15 cellular contexts compared by ENCODE assay signal in the genomic region with DNA sequence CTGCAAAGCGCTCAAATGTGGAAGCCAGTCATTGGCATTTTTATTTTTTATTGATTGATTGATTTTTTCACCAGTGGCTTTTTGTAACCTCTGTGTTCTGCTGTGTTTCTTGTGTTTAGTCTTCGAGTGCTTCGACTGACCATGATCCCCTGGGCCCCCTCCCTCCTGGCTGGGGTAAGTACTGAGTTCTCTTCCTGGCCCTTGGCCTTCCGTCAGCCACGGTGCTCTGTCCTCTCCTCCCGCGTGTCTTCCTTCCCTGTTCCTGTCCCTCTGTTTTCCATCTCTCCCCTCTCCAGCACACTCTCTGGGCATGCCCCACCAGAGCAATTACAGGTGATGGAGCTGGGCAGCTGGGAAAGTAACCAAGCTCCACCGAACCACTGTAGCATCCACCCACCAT. TPM values are rescaled to one million over a fixed set of nuclear protein-coding genes. Genes with fewer than 3 reads are reported as not detected.
DNase-seq lines count a peak whose midpoint lies in the region; ATAC-seq and TF ChIP-seq lines count a peak whose summit lies in the region.
"Had no signal": no experiment of that assay in that cellular context is flagged by ENCODE, and none has a peak within 500 bp of the region (broad histone marks: within the 10 kb centered on the region; RNA-seq: fewer than 3 reads in every experiment).

No MANE protein-coding gene starts in this region.

- peaks cover 42% of the 10 kb centered on the region for H3K4me1 Mint-ChIP-seq in glutamatergic neuron (ENCODE audit: low read depth, unreplicated experiment)

- peak overlapping the region; percentile 10 for H3K4me3 Mint-ChIP-seq in glutamatergic neuron (ENCODE audit: unreplicated experiment)

- no peak overlapping the region for H3K4ac ChIP-seq in trophoblast cell (ENCODE audit: low read depth, low read length)

- peak overlapping the region; percentile 40 for H4K91ac ChIP-seq in trophoblast cell (ENCODE audit: low read depth, low read length)

- H3K9me3 ChIP-seq in heart left ventricle = no peaks in the 10 kb centered on the region
- no peaks in the 10 kb centered on the region for H3K9me3 ChIP-seq in trophoblast cell (ENCODE audit: insufficient read depth, low read depth, low read length)
- H3K9me3 ChIP-seq in aorta (ENCODE audit: control insufficient read depth, low read length) = no peaks in the 10 kb centered on the region
- H3K9me3 ChIP-seq in MM.1S (replicated peaks; ENCODE audit: insufficient read depth, low read length) = no peaks in the 10 kb centered on the region
- H3K9me3 ChIP-seq: SJCRH30 had no signal

- H3K14ac ChIP-seq in trophoblast cell (ENCODE audit: low read length) = peak overlapping the region; percentile 37

- H3K79me2 ChIP-seq in trophoblast cell (ENCODE audit: control insufficient read depth, insufficient read depth, low read length, poor library complexity) (no peaks in the 10 kb centered on the region), MM.1S (ENCODE audit: low read length) (no peaks in the 10 kb centered on the region)

- intact Hi-C loops in heart left ventricle (cut with DNase I) (loop anchor here in 3 of 10 donors (5.0 to 10.0 kb wide), 3 partner anchors 61 to 128 kb away; no protein-coding TSS in a partner anchor), Right ventricle myocardium superior (cut with DNase I) (loop anchor here (10.0 kb wide), 1 partner anchor 61 kb away; no protein-coding TSS in a partner anchor), aorta (cut with DNase I) (loop anchor here (2.0 to 5.0 kb wide), 2 partner anchors 65 to 78 kb away; no protein-coding TSS in a partner anchor)

- no peaks in the 10 kb centered on the region for H3F3A ChIP-seq in MM.1S (ENCODE audit: insufficient read depth, low read length)

- no peak overlapping the region for H2BK5ac ChIP-seq in trophoblast cell (ENCODE audit: low read depth, low read length, poor library complexity)

- peak overlapping the region; percentile 34 for H2BK12ac ChIP-seq in trophoblast cell (ENCODE audit: low read length)

- peak overlapping the region in 11 of 12 donors; percentile 4 to 61 (median 46) for H3K4me3 ChIP-seq in heart left ventricle
- no peak overlapping the region for H3K4me3 ChIP-seq in trophoblast cell (ENCODE audit: low read depth, low read length)
- H3K4me3 ChIP-seq in aorta (ENCODE audit: low read length in 2 of 2) = peak overlapping the region; percentile 89 to 92
- H3K4me3 ChIP-seq in MM.1S (ENCODE audit: low read length) = no peak overlapping the region
- H3K4me3 ChIP-seq: SJCRH30 had no signal

- no peak overlapping the region for H3K18ac ChIP-seq in trophoblast cell (ENCODE audit: low read length)

- H2AFZ ChIP-seq in trophoblast cell (ENCODE audit: insufficient read depth, low read length, poor library complexity) (no peak overlapping the region), MM.1S (ENCODE audit: low read length) (no peak overlapping the region)

- H2AK5ac ChIP-seq in trophoblast cell (ENCODE audit: low read length) = no peak overlapping the region

- H3K36me3 ChIP-seq in heart left ventricle (peaks cover 0 to 43% (median 10%) of the 10 kb centered on the region in 9 donors), trophoblast cell (ENCODE audit: control insufficient read depth in 1 of 2, insufficient read depth in 2 of 2, low read length in 2 of 2) (peaks cover 2% of the 10 kb centered on the region in 2 experiments), aorta (ENCODE audit: control insufficient read depth in 1 of 2, insufficient read depth in 2 of 2, low read length in 1 of 2) (no peaks in the 10 kb centered on the region), MM.1S (replicated peaks; ENCODE audit: insufficient read depth, low read length) (no peaks in the 10 kb centered on the region)
- H3K36me3 ChIP-seq: SJCRH30 had no signal

- H3K79me1 ChIP-seq in trophoblast cell (ENCODE audit: low read length) = peaks cover 2% of the 10 kb centered on the region

- H3K9me2 ChIP-seq in MM.1S (replicated peaks; ENCODE audit: insufficient read depth, low read length) = no peaks in the 10 kb centered on the region

- TF ChIP-seq CTCF in heart left ventricle (IDR thresholded peaks at IDR 0.05) (no peak), glutamatergic neuron (IDR thresholded peaks at IDR 0.05; ENCODE audit: partially characterized antibody, unreplicated experiment) (no peak), MM.1S (IDR thresholded peaks at IDR 0.05; ENCODE audit: low read length) (no peak)

- peak overlapping the region; percentile 1 for H3K27ac Mint-ChIP-seq in glutamatergic neuron (ENCODE audit: unreplicated experiment)
- H3K27ac Mint-ChIP-seq: activated T-helper 2 cell treated with anti-CD3 and anti-CD28 coated beads, Interferon-gamma antibody, Interleukin-2, Interleukin-4, amounts not matched to agents 10 μg/mL and 5 μg/mL and 100 μg/mL, durations not matched to agents 14 hours and 24 hours and 36 hours had no signal

- peaks cover 2% of the 10 kb centered on the region for H3K27me3 Mint-ChIP-seq in glutamatergic neuron (ENCODE audit: unreplicated experiment)

- H3K4me1 ChIP-seq in heart left ventricle (peaks cover 5 to 76% (median 40%) of the 10 kb centered on the region in 12 donors), trophoblast cell (ENCODE audit: control insufficient read depth in 1 of 2, insufficient read depth in 2 of 2, low read length in 2 of 2) (peaks cover 6 to 7% of the 10 kb centered on the region in 2 experiments), aorta (ENCODE audit: control insufficient read depth in 1 of 2, insufficient read depth in 2 of 2, low read length in 2 of 2) (peaks cover 2 to 4% of the 10 kb centered on the region in 2 donors), MM.1S (ENCODE audit: low read length) (no peaks in the 10 kb centered on the region)
- H3K4me1 ChIP-seq: SJCRH30 had no signal

- 43 to 53% (median 49%) methylated on average over 8 of the region's 8 CpGs for WGBS in heart left ventricle, 4 donors
- no CpG with 5 or more reads among the region's 8 CpGs for WGBS in trophoblast cell (ENCODE audit: extremely low coverage, insufficient coverage, insufficient read length)
- 4% methylated on average over 8 of the region's 8 CpGs for WGBS in aorta, 2 donors

- peaks cover 1% of the 10 kb centered on the region for H3K9me3 Mint-ChIP-seq in glutamatergic neuron (ENCODE audit: unreplicated experiment)
- H3K9me3 Mint-ChIP-seq: activated T-helper 2 cell treated with anti-CD3 and anti-CD28 coated beads, Interferon-gamma antibody, Interleukin-2, Interleukin-4, amounts not matched to agents 10 μg/mL and 5 μg/mL and 100 μg/mL, durations not matched to agents 14 hours and 24 hours and 36 hours had no signal

- ATAC-seq in heart left ventricle (no peak), Right ventricle myocardium superior (ENCODE audit: poor library complexity) (no peak), aorta (ENCODE audit: low FRiP score) (no peak), HG03432 (IDR thresholded peaks at IDR 0.05; ENCODE audit: unreplicated experiment) (no peak)
- ATAC-seq: HCT116 had no signal

- H3K27ac ChIP-seq in heart left ventricle (peak overlapping the region; percentile 76 to 92 (median 82)), trophoblast cell (ENCODE audit: low read depth, low read length) (no peak overlapping the region), aorta (ENCODE audit: low read depth in 1 of 2, low read length in 2 of 2) (peak overlapping the region; percentile 58 to 99), MM.1S (ENCODE audit: low read length) (no peak overlapping the region)
- H3K27ac ChIP-seq: SJCRH30 had no signal

- H3K9ac ChIP-seq in trophoblast cell (ENCODE audit: low read length) (no peak overlapping the region), MM.1S (ENCODE audit: low read length) (no peak overlapping the region)

- no peaks in the 10 kb centered on the region for H4K20me1 ChIP-seq in MM.1S (ENCODE audit: insufficient read depth, low read length)

- TF ChIP-seq POLR2A in heart left ventricle (IDR thresholded peaks at IDR 0.05) = no peak

- H3K4me2 ChIP-seq in trophoblast cell (ENCODE audit: low read length) (no peak overlapping the region), MM.1S (ENCODE audit: low read depth, low read length) (no peak overlapping the region)

- H2BK120ac ChIP-seq in trophoblast cell (ENCODE audit: insufficient read depth, low read length, poor library complexity) = no peak overlapping the region

- no peak overlapping the region for H4K8ac ChIP-seq in trophoblast cell (ENCODE audit: low read depth, low read length)

- peak in 1 of 5 donors; percentile 44 for DNase-seq in heart left ventricle
- DNase-seq in Right ventricle myocardium superior = no peak
- DNase-seq in glutamatergic neuron = no peak
- DNase-seq in trophoblast cell = no peak
- no peak for DNase-seq in aorta
- no peak for DNase-seq in MM.1S
- no peak for DNase-seq in effector CD8-positive, alpha-beta T cell (lab: John Stamatoyannopoulos, UW)
- DNase-seq: activated CD4-positive, CD25-positive, alpha-beta regulatory T cell treated with anti-CD3 and anti-CD28 coated beads, Interleukin-2, amount 50 U/mL, for 72 hours; DND-41; NCI-H1694 treated with DMSO at 0.1 percent for 48 hours; NCI-H774 had no signal

- H3K36me3 Mint-ChIP-seq in glutamatergic neuron (ENCODE audit: unreplicated experiment) = no peaks in the 10 kb centered on the region

- no peak overlapping the region for H3K23ac ChIP-seq in trophoblast cell (ENCODE audit: low read length)

- H4K12ac ChIP-seq in trophoblast cell (ENCODE audit: low read depth, low read length) = peak overlapping the region; percentile 39

- H3K27me3 ChIP-seq in heart left ventricle (no peaks in the 10 kb centered on the region), trophoblast cell (ENCODE audit: insufficient read depth, low read length) (no peaks in the 10 kb centered on the region), aorta (ENCODE audit: control insufficient read depth in 1 of 2, insufficient read depth in 2 of 2, low read length in 1 of 2) (no peaks in the 10 kb centered on the region), MM.1S (replicated peaks; ENCODE audit: insufficient read depth, low read length) (no peaks in the 10 kb centered on the region)
- H3K27me3 ChIP-seq: SJCRH30 had no signal

RNA-seq across cellular contexts. Expression of a gene that starts 25.8 kb away (rescaled TPM):
- 1 to 10 TPM in 1 of 9 donors, under 1 TPM in 3, not detected in 5; 0.09 to 1.1 (median 0.17) TPM for total RNA-seq in heart left ventricle
- under 1 TPM; 0.08 to 0.10 TPM for polyA plus RNA-seq in heart left ventricle
- total RNA-seq in Right ventricle myocardium superior = 0.24 TPM
- 2.5 TPM for total RNA-seq in glutamatergic neuron (ENCODE audit: unreplicated experiment)
- polyA plus RNA-seq in trophoblast cell (2013) = 0.44 and 0.57 TPM in 2 replicates
- 1 to 10 TPM; 1.9 to 3.0 TPM for total RNA-seq in aorta
- 10 to 100 TPM in 1 of 2 donors, 1 to 10 TPM in 1; 2.6 to 41.6 TPM for polyA plus RNA-seq in aorta

Comparison
In these comparisons a context has a peak if more than half of its experiments do, and no peak if none do; other contexts are left out.
1. H3K27ac ChIP-seq: peak in heart left ventricle (12 of 12) and aorta (2 of 2); none in trophoblast cell (single experiment) and MM.1S (single experiment).
2. H3K4me3 ChIP-seq: peak in heart left ventricle (11 of 12) and aorta (2 of 2); none in trophoblast cell (single experiment) and MM.1S (single experiment).